7 cellular contexts compared by ENCODE assay signal in genomic region chr10:61867817-61868216, GRCh38. TPM values are rescaled to one million over a fixed set of nuclear protein-coding genes. Genes with fewer than 3 reads are reported as not detected.
A peak's percentile ranks its signal among the peaks of the same experiment; 100 is the strongest.
DNase-seq lines count a peak whose midpoint lies in the region; ATAC-seq and TF ChIP-seq lines count a peak whose summit lies in the region.
"Not testable (repeated sequence)": the region's sequence is repeated elsewhere in the genome, so short reads cannot be mapped to it uniquely, and the experiment has no call there.

No MANE protein-coding gene starts in this region.

- H3K36me3 ChIP-seq in OCI-LY1 (ENCODE audit: insufficient read depth, low read length); left lung; spleen: not testable (repeated sequence)

- H3K4me1 ChIP-seq in OCI-LY1 (ENCODE audit: insufficient read depth, low read length, severe bottlenecking); left lung; spleen: not testable (repeated sequence)

- not testable (repeated sequence) for H3K27ac ChIP-seq in OCI-LY1 (ENCODE audit: low read depth, low read length, poor library complexity, severe bottlenecking); left lung
- peak overlapping the region; percentile 29 to 78 (median 66) for H3K27ac ChIP-seq in spleen

- H3K4me3 ChIP-seq in OCI-LY1 (ENCODE audit: low read depth, low read length, poor library complexity, severe bottlenecking) (peak overlapping the region; percentile 31), left lung (peak overlapping the region; percentile 27 to 35), spleen (peak overlapping the region; percentile 22 to 68 (median 42))

- TF ChIP-seq CTCF in OCI-LY1 (IDR thresholded peaks at IDR 0.05; ENCODE audit: low read length); left lung (IDR thresholded peaks at IDR 0.05): not testable (repeated sequence)
- peak in 5 of 11 experiments; percentile 15 to 29 (median 24) for TF ChIP-seq CTCF in spleen (IDR thresholded peaks at IDR 0.05 in 8 of 11, conservative IDR thresholded peaks at IDR 0.05 in 3 of 11)

- H3K9me3 ChIP-seq in OCI-LY1 (ENCODE audit: low read length); left lung; spleen: not testable (repeated sequence)

- H4K20me1 ChIP-seq in OCI-LY1 (ENCODE audit: insufficient read depth, low read length): not testable (repeated sequence)

- TF ChIP-seq POLR2A in spleen (IDR thresholded peaks at IDR 0.05): not testable (repeated sequence)

- DNase-seq in activated CD4-positive, alpha-beta memory T cell treated with anti-CD3 and anti-CD28 coated beads, Interleukin-2, amount 10 ng/mL, durations not matched to agents 7 days and 5 days: peak; percentile 74
- DNase-seq in activated gamma-delta T cell treated with Interleukin-2 at 50 U/mL for 16 hours (peak; percentile 59), dermis microvascular lymphatic vessel endothelial cell (ENCODE audit: low read depth in 2 of 2) (peak; percentile 2 to 53), left lung (peak; percentile 64 to 88), spleen (peak; percentile 90)
- DNase-seq in stimulated activated CD8-positive, alpha-beta memory T cell treated with anti-CD3 and anti-CD28 coated beads, Interleukin-4, amount 100 ng/mL, for 24 hours (ENCODE audit: low read depth): peak; percentile 50

- POLR2A ChIA-PET in activated CD4-positive, alpha-beta memory T cell treated with anti-CD3 and anti-CD28 coated beads, Interleukin-2, amount 10 ng/mL, durations not matched to agents 7 days and 5 days (lab: Charles Lee): interaction anchor here (0.5 to 3.3 kb wide), 7 partner anchors 14 to 1089 kb away, joined by 3 to 19 read pairs (median 4); partner anchors contain the start of gene ARID5B

- not testable (repeated sequence) for H3K79me2 ChIP-seq in OCI-LY1 (ENCODE audit: insufficient read depth, low read length)

- not testable (repeated sequence) for H3F3A ChIP-seq in OCI-LY1 (ENCODE audit: insufficient read depth, low read length)

- peaks cover 13% of the 10 kb centered on the region for H3K4me1 Mint-ChIP-seq in activated CD4-positive, alpha-beta memory T cell treated with anti-CD3 and anti-CD28 coated beads, Interleukin-2, amount 10 ng/mL, durations not matched to agents 7 days and 5 days

- not testable (repeated sequence) for H3K36me3 Mint-ChIP-seq in activated CD4-positive, alpha-beta memory T cell treated with anti-CD3 and anti-CD28 coated beads, Interleukin-2, amount 10 ng/mL, durations not matched to agents 7 days and 5 days (ENCODE audit: low read depth)

- ATAC-seq in left lung: not testable (repeated sequence)

- not testable (repeated sequence) for H2AFZ ChIP-seq in OCI-LY1 (ENCODE audit: low read length)

- H3K27ac Mint-ChIP-seq in activated CD4-positive, alpha-beta memory T cell treated with anti-CD3 and anti-CD28 coated beads, Interleukin-2, amount 10 ng/mL, durations not matched to agents 7 days and 5 days: peak overlapping the region; percentile 51

- intact Hi-C loops in left lung (cut with DNase I); spleen (cut with DNase I; ENCODE audit: low total_unique reads): not testable (repeated sequence)

- H3K27me3 ChIP-seq in OCI-LY1 (ENCODE audit: insufficient read depth, low read length); left lung; spleen (replicated peaks in 1 of 7): not testable (repeated sequence)

- H3K9me3 Mint-ChIP-seq in activated CD4-positive, alpha-beta memory T cell treated with anti-CD3 and anti-CD28 coated beads, Interleukin-2, amount 10 ng/mL, durations not matched to agents 7 days and 5 days: not testable (repeated sequence)

- CTCF ChIA-PET in activated CD4-positive, alpha-beta memory T cell treated with anti-CD3 and anti-CD28 coated beads, Interleukin-2, amount 10 ng/mL, durations not matched to agents 7 days and 5 days (lab: Charles Lee): interaction anchor here (0.6 to 3.2 kb wide), 13 partner anchors 9 to 727 kb away, joined by 3 to 30 read pairs (median 4); partner anchors contain the start of gene ARID5B

- WGBS in spleen, 5 donors: 29 to 75% (median 48%) methylated on average over 1 to 25 of the region's 25 CpGs; no CpG with 5 or more reads in 1 of the 5 donors

- peak overlapping the region; percentile 63 for H3K4me3 Mint-ChIP-seq in activated CD4-positive, alpha-beta memory T cell treated with anti-CD3 and anti-CD28 coated beads, Interleukin-2, amount 10 ng/mL, durations not matched to agents 7 days and 5 days

- not testable (repeated sequence) for H3K9me2 ChIP-seq in OCI-LY1 (ENCODE audit: low read depth, low read length)

- not testable (repeated sequence) for H3K4me2 ChIP-seq in OCI-LY1 (ENCODE audit: low read length)

- not testable (repeated sequence) for H3K27me3 Mint-ChIP-seq in activated CD4-positive, alpha-beta memory T cell treated with anti-CD3 and anti-CD28 coated beads, Interleukin-2, amount 10 ng/mL, durations not matched to agents 7 days and 5 days

- not testable (repeated sequence) for H3K9ac ChIP-seq in OCI-LY1 (ENCODE audit: low read length)

RNA-seq across cellular contexts. Expression of gene ARID5B, which starts 33.7 kb away (rescaled TPM):
- 10 to 100 TPM; 71.1 to 73.9 TPM for total RNA-seq in activated CD4-positive, alpha-beta memory T cell treated with anti-CD3 and anti-CD28 coated beads, Interleukin-2, amount 10 ng/mL, durations not matched to agents 7 days and 5 days
- total RNA-seq in dermis microvascular lymphatic vessel endothelial cell (9.4 and 11.6 TPM in 2 replicates), left lung (10 to 100 TPM; 29.9 to 37.9 TPM), spleen (10 to 100 TPM; 40.1 to 70.7 (median 46.9) TPM)
- polyA plus RNA-seq in spleen: 1 to 10 TPM; 5.6 to 9.0 (median 6.8) TPM

Comparison
In these comparisons a context has a peak if more than half of its experiments do, and no peak if none do; other contexts are left out.
1. DNase-seq: peak in every context shown above with its lines; median percentile 90 in spleen; 76 in left lung; 74 in activated CD4-positive, alpha-beta memory T cell treated with anti-CD3 and anti-CD28 coated beads, Interleukin-2, amount 10 ng/mL, durations not matched to agents 7 days and 5 days; 59 in activated gamma-delta T cell treated with Interleukin-2 at 50 U/mL for 16 hours; 50 in stimulated activated CD8-positive, alpha-beta memory T cell treated with anti-CD3 and anti-CD28 coated beads, Interleukin-4, amount 100 ng/mL, for 24 hours; 28 in dermis microvascular lymphatic vessel endothelial cell.